ENCODE assay signal across 13 cellular contexts in the genomic region with DNA sequence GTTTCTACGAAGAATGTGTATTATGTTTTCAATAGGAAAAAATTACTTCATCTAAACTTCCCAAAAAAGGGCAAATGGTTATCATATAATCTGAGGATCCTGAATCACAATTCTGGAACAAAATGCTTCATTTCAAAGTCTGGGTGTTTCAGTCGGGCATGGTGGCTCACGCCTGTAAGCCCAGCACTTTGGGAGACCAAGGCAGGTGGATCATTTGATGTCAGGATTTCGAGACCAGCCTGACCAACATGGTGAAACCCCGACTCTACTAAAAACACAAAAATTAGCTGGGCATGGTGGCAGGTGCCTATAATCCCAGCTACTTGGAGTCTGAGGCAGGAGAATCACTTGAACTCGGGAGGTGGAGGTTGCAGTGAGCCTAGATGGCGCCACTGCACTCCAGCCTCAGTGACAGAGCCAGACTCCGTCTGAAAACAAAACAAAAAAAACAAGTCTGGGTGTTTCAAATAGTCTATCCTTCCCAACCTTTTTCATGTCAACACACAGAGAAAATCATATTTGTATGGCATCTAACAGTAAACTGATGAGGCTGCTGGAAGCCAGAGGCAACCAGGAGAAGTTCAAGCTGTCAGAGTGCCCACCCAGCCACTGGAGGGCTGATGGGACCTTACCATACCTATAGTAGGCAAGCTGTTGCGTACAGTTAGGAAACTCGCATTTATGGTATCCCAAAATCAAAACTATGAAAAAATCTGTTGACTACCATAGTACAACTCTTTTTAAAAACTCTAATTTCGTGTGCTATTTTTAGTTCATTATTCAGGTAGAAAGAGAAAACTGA. TPM values are rescaled to one million over a fixed set of nuclear protein-coding genes. Genes with fewer than 3 reads are reported as not detected.
DNase-seq lines count a peak whose midpoint lies in the region; ATAC-seq and TF ChIP-seq lines count a peak whose summit lies in the region.
"Had no signal": no experiment of that assay in that cellular context is flagged by ENCODE, and none has a peak within 500 bp of the region (broad histone marks: within the 10 kb centered on the region; RNA-seq: fewer than 3 reads in every experiment).

No MANE protein-coding gene starts in this region.

- TF ChIP-seq CTCF in right atrium auricular region (IDR thresholded peaks at IDR 0.05) (peak; percentile 15 to 21), chondrocyte (IDR thresholded peaks at IDR 0.05) (peak; percentile 60), retinal pigment epithelial cell (conservative IDR thresholded peaks at IDR 0.05; ENCODE audit: low read depth, low read length) (peak; percentile 21)

- 87% methylated on average over 11 of the region's 11 CpGs for WGBS in right cardiac atrium

- no peaks in the 10 kb centered on the region for H3K27me3 Mint-ChIP-seq in chondrocyte (ENCODE audit: low read depth)
- H3K27me3 Mint-ChIP-seq: activated naive CD8-positive, alpha-beta T cell treated with anti-CD3 and anti-CD28 coated beads for 36 hours had no signal

- H3K9me3 Mint-ChIP-seq in chondrocyte (ENCODE audit: low read depth): no peaks in the 10 kb centered on the region
- H3K9me3 Mint-ChIP-seq: activated naive CD8-positive, alpha-beta T cell treated with anti-CD3 and anti-CD28 coated beads for 36 hours had no signal

- H3K4me1 Mint-ChIP-seq in chondrocyte (ENCODE audit: low read depth): peaks cover 8% of the 10 kb centered on the region

- H3K27me3 ChIP-seq in right atrium auricular region (no peaks in the 10 kb centered on the region), right cardiac atrium (ENCODE audit: control insufficient read depth, insufficient read depth) (no peaks in the 10 kb centered on the region)
- H3K27me3 ChIP-seq: colonic mucosa had no signal

- H3K4me1 ChIP-seq in right atrium auricular region: no peaks in the 10 kb centered on the region
- no peaks in the 10 kb centered on the region for H3K4me1 ChIP-seq in right cardiac atrium (ENCODE audit: control insufficient read depth, insufficient read depth, low read length)
- H3K4me1 ChIP-seq: colonic mucosa had no signal

- intact Hi-C loops in right cardiac atrium (cut with DNase I): no loop called here

- H3K9me3 ChIP-seq in right atrium auricular region (no peaks in the 10 kb centered on the region), right cardiac atrium (ENCODE audit: control insufficient read depth, low read length) (no peaks in the 10 kb centered on the region)
- H3K9me3 ChIP-seq: colonic mucosa had no signal

- H3K27ac Mint-ChIP-seq in chondrocyte (ENCODE audit: unreplicated experiment): no peak overlapping the region
- H3K27ac Mint-ChIP-seq: activated naive CD8-positive, alpha-beta T cell treated with anti-CD3 and anti-CD28 coated beads for 36 hours had no signal

- DNase-seq in right atrium auricular region (ENCODE audit: low spot score) (no peak), right cardiac atrium (no peak), NCI-H526 (lab: John Stamatoyannopoulos, UW) (peak; percentile 99 to 100), chondrocyte (ENCODE audit: low spot score) (no peak), retinal pigment epithelial cell (ENCODE audit: low read depth) (no peak)
- no peak for DNase-seq in activated T-cell treated with anti-CD3 and anti-CD28 coated beads, Interleukin-2, amount 50 U/mL, for 48 hours
- DNase-seq: activated naive CD8-positive, alpha-beta T cell treated with anti-CD3 and anti-CD28 coated beads for 36 hours; colonic mucosa; EL; stimulated activated CD4-positive, alpha-beta T cell treated with anti-CD3 and anti-CD28 coated beads, Interleukin-4, amount 100 ng/mL, for 1 hour; stimulated activated naive CD4-positive, alpha-beta T cell treated with Interleukin-2 at 50 U/mL for 16 hours had no signal

- no peak overlapping the region for H3K4me3 Mint-ChIP-seq in chondrocyte (ENCODE audit: unreplicated experiment)
- H3K4me3 Mint-ChIP-seq: activated naive CD8-positive, alpha-beta T cell treated with anti-CD3 and anti-CD28 coated beads for 36 hours had no signal

- peaks cover 9% of the 10 kb centered on the region for H3K36me3 Mint-ChIP-seq in chondrocyte (ENCODE audit: low read depth)

- no peak for ATAC-seq in right cardiac atrium
- no peak for ATAC-seq in GM21526 (IDR thresholded peaks at IDR 0.05; ENCODE audit: low FRiP score, unreplicated experiment)
- ATAC-seq in HG03469 (IDR thresholded peaks at IDR 0.05; ENCODE audit: unreplicated experiment): no peak

- peaks cover 16% of the 10 kb centered on the region for H3K36me3 ChIP-seq in right atrium auricular region
- H3K36me3 ChIP-seq: colonic mucosa had no signal

- H3K4me3 ChIP-seq in right atrium auricular region (no peak overlapping the region), right cardiac atrium (ENCODE audit: low read length) (no peak overlapping the region), retinal pigment epithelial cell (ENCODE audit: low read length) (no peak overlapping the region)
- H3K4me3 ChIP-seq: colonic mucosa had no signal

- no peak overlapping the region for H3K27ac ChIP-seq in right atrium auricular region
- H3K27ac ChIP-seq in right cardiac atrium (ENCODE audit: low read length): no peak overlapping the region
- H3K27ac ChIP-seq: colonic mucosa had no signal

RNA-seq across cellular contexts. Expression of gene NBAS, which starts 14.6 kb away (rescaled TPM):
- total RNA-seq in right atrium auricular region (10 to 100 TPM; 31.1 to 39.1 TPM), right cardiac atrium (10 to 100 TPM; 50.0 to 59.4 (median 53.4) TPM), chondrocyte (42.6 to 66.5 TPM (median 47.6 TPM) in 3 replicates)
- polyA plus RNA-seq in right cardiac atrium: 22.4 TPM

RNA-seq across cellular contexts. Expression of gene DDX1, which starts 45.2 kb away (rescaled TPM):
- total RNA-seq in right atrium auricular region (10 to 100 TPM; 60.1 to 75.9 TPM), right cardiac atrium (100 to 1,000 TPM; 109 to 136 (median 113) TPM), chondrocyte (82.2 to 103 TPM (median 89.9 TPM) in 3 replicates)
- 117 TPM for polyA plus RNA-seq in right cardiac atrium

Comparison
In these comparisons a context has a peak if more than half of its experiments do, and no peak if none do; other contexts are left out.
1. DNase-seq: peak in NCI-H526 (2 of 2); none in right atrium auricular region (single experiment), right cardiac atrium (0 of 3), chondrocyte (single experiment), retinal pigment epithelial cell (single experiment) and activated T-cell treated with anti-CD3 and anti-CD28 coated beads, Interleukin-2, amount 50 U/mL, for 48 hours (0 of 2).
2. Peak in every context shown above with its lines, with median percentiles within 50 percentile points of each other: CTCF ChIP-seq.